ENCODE assay signal across 1 cellular context in the genomic region with DNA sequence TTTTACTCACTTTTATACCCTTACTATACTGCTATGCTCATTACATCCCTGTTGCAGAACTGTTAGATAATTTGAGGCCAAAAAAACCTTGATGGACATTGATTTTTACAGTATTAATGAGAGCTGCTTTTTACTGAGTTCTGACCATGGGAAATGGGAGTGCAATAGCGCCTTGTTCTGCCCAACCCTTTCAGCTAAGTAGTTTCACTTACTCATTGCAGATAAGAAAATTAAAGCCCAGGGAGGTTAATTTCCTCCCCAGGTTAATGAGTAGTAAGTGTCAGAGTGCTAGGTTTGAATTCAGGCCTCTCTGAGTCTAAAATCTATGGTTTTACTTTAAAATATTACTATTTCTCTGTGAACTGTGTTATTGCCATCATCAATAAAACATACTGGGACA.
TF ChIP-seq lines count a peak whose summit lies in the region.

No MANE protein-coding gene starts in this region.

TF ChIP-seq in GM12878, 131 proteins besides CTCF, POLR2A, EP300 and RAD21 (continued from another document):
- TF ChIP-seq, protein P1, sequence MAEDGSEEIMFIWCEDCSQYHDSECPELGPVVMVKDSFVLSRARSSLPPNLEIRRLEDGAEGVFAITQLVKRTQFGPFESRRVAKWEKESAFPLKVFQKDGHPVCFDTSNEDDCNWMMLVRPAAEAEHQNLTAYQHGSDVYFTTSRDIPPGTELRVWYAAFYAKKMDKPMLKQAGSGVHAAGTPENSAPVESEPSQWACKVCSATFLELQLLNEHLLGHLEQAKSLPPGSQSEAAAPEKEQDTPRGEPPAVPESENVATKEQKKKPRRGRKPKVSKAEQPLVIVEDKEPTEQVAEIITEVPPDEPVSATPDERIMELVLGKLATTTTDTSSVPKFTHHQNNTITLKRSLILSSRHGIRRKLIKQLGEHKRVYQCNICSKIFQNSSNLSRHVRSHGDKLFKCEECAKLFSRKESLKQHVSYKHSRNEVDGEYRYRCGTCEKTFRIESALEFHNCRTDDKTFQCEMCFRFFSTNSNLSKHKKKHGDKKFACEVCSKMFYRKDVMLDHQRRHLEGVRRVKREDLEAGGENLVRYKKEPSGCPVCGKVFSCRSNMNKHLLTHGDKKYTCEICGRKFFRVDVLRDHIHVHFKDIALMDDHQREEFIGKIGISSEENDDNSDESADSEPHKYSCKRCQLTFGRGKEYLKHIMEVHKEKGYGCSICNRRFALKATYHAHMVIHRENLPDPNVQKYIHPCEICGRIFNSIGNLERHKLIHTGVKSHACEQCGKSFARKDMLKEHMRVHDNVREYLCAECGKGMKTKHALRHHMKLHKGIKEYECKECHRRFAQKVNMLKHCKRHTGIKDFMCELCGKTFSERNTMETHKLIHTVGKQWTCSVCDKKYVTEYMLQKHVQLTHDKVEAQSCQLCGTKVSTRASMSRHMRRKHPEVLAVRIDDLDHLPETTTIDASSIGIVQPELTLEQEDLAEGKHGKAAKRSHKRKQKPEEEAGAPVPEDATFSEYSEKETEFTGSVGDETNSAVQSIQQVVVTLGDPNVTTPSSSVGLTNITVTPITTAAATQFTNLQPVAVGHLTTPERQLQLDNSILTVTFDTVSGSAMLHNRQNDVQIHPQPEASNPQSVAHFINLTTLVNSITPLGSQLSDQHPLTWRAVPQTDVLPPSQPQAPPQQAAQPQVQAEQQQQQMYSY (CRISPR knock-in tag; IDR thresholded peaks at IDR 0.05), result no peak
- TF ChIP-seq, protein P2, sequence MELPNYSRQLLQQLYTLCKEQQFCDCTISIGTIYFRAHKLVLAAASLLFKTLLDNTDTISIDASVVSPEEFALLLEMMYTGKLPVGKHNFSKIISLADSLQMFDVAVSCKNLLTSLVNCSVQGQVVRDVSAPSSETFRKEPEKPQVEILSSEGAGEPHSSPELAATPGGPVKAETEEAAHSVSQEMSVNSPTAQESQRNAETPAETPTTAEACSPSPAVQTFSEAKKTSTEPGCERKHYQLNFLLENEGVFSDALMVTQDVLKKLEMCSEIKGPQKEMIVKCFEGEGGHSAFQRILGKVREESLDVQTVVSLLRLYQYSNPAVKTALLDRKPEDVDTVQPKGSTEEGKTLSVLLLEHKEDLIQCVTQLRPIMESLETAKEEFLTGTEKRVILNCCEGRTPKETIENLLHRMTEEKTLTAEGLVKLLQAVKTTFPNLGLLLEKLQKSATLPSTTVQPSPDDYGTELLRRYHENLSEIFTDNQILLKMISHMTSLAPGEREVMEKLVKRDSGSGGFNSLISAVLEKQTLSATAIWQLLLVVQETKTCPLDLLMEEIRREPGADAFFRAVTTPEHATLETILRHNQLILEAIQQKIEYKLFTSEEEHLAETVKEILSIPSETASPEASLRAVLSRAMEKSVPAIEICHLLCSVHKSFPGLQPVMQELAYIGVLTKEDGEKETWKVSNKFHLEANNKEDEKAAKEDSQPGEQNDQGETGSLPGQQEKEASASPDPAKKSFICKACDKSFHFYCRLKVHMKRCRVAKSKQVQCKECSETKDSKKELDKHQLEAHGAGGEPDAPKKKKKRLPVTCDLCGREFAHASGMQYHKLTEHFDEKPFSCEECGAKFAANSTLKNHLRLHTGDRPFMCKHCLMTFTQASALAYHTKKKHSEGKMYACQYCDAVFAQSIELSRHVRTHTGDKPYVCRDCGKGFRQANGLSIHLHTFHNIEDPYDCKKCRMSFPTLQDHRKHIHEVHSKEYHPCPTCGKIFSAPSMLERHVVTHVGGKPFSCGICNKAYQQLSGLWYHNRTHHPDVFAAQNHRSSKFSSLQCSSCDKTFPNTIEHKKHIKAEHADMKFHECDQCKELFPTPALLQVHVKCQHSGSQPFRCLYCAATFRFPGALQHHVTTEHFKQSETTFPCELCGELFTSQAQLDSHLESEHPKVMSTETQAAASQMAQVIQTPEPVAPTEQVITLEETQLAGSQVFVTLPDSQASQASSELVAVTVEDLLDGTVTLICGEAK (IDR thresholded peaks at IDR 0.05; ENCODE audit: borderline replicate concordance), result no peak
- TF ChIP-seq PML (IDR thresholded peaks at IDR 0.05; ENCODE audit: low read length), result no peak
- TF ChIP-seq SUPT20H (IDR thresholded peaks at IDR 0.05; ENCODE audit: borderline replicate concordance, control insufficient read depth, low read depth, low read length), result no peak
- TF ChIP-seq SMARCA5 (IDR thresholded peaks at IDR 0.05), result no peak
- TF ChIP-seq, protein P3, sequence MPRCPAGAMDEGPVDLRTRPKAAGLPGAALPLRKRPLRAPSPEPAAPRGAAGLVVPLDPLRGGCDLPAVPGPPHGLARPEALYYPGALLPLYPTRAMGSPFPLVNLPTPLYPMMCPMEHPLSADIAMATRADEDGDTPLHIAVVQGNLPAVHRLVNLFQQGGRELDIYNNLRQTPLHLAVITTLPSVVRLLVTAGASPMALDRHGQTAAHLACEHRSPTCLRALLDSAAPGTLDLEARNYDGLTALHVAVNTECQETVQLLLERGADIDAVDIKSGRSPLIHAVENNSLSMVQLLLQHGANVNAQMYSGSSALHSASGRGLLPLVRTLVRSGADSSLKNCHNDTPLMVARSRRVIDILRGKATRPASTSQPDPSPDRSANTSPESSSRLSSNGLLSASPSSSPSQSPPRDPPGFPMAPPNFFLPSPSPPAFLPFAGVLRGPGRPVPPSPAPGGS (IDR thresholded peaks at IDR 0.05; ENCODE audit: borderline replicate concordance, insufficient read depth, low read depth, low read length, poor library complexity, severe bottlenecking), result no peak
- no peak for TF ChIP-seq STAT3 (IDR thresholded peaks at IDR 0.05; ENCODE audit: low read depth, low read length)
- no peak for TF ChIP-seq KAT2A (conservative IDR thresholded peaks at IDR 0.05; ENCODE audit: control insufficient read depth, low read depth, low read length)
- TF ChIP-seq MXI1 (IDR thresholded peaks at IDR 0.05; ENCODE audit: low read depth, low read length), result no peak
- TF ChIP-seq, protein P4, sequence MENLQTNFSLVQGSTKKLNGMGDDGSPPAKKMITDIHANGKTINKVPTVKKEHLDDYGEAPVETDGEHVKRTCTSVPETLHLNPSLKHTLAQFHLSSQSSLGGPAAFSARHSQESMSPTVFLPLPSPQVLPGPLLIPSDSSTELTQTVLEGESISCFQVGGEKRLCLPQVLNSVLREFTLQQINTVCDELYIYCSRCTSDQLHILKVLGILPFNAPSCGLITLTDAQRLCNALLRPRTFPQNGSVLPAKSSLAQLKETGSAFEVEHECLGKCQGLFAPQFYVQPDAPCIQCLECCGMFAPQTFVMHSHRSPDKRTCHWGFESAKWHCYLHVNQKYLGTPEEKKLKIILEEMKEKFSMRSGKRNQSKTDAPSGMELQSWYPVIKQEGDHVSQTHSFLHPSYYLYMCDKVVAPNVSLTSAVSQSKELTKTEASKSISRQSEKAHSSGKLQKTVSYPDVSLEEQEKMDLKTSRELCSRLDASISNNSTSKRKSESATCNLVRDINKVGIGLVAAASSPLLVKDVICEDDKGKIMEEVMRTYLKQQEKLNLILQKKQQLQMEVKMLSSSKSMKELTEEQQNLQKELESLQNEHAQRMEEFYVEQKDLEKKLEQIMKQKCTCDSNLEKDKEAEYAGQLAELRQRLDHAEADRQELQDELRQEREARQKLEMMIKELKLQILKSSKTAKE (IDR thresholded peaks at IDR 0.05; ENCODE audit: low read depth, poor library complexity, severe bottlenecking), result no peak
- TF ChIP-seq, protein P5, sequence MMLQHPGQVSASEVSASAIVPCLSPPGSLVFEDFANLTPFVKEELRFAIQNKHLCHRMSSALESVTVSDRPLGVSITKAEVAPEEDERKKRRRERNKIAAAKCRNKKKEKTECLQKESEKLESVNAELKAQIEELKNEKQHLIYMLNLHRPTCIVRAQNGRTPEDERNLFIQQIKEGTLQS (IDR thresholded peaks at IDR 0.05; ENCODE audit: borderline replicate concordance, extremely low read depth, low read depth, low read length), result no peak
- TF ChIP-seq DPF2 (IDR thresholded peaks at IDR 0.05), result no peak
- no peak for TF ChIP-seq RUNX3 (IDR thresholded peaks at IDR 0.05; ENCODE audit: low read length)
- no peak for TF ChIP-seq BCL11A (IDR thresholded peaks at IDR 0.05; ENCODE audit: low read depth, low read length)
- TF ChIP-seq ETV6 (conservative IDR thresholded peaks at IDR 0.05 in 1 of 2, IDR thresholded peaks at IDR 0.05 in 1 of 2; ENCODE audit: borderline replicate concordance in 1 of 2, low read depth in 1 of 2), result no peak
TF ChIP-seq in GM12878: peak in this region for 0.
